Comparison of ENCODE assay signal across 8 cellular contexts in genomic region chr11:94134651-94135512, GRCh38. TPM values are rescaled to one million over a fixed set of nuclear protein-coding genes. Genes with fewer than 3 reads are reported as not detected.
DNase-seq lines count a peak whose midpoint lies in the region; ATAC-seq and TF ChIP-seq lines count a peak whose summit lies in the region.

No MANE protein-coding gene starts in this region.

- 0 out of 2 replicates have a peak overlapping the region, but pooled peaks have one; percentile 16 for H3K27ac ChIP-seq in BLaER1
- peak overlapping the region; percentile 44; the same call in 1 of the 2 replicates for H3K27ac ChIP-seq in OCI-LY3 (ENCODE audit: low read length)
- peak overlapping the region; percentile 73 for H3K27ac ChIP-seq in colonic mucosa
- peak overlapping the region; percentile 70 to 72 for H3K27ac ChIP-seq in mucosa of rectum (ENCODE audit: low read depth in 2 of 2, low read length in 2 of 2)
- H3K27ac ChIP-seq in upper lobe of right lung = peak overlapping the region; percentile 47
- no peak overlapping the region for H3K27ac ChIP-seq in prostate gland

- no peak for TF ChIP-seq POLR2A in prostate gland (IDR thresholded peaks at IDR 0.05)

- H3K9me3 ChIP-seq in BLaER1 = peaks cover 48% of the 10 kb centered on the region
- H3K9me3 ChIP-seq in OCI-LY3 (ENCODE audit: insufficient read depth, low read length) = no peaks in the 10 kb centered on the region
- H3K9me3 ChIP-seq in colonic mucosa = no peaks in the 10 kb centered on the region
- H3K9me3 ChIP-seq in mucosa of rectum (ENCODE audit: control insufficient read depth in 2 of 2, low read length in 2 of 2) = no peaks in the 10 kb centered on the region
- no peaks in the 10 kb centered on the region for H3K9me3 ChIP-seq in upper lobe of right lung
- H3K9me3 ChIP-seq in prostate gland = no peaks in the 10 kb centered on the region

- H4K20me1 ChIP-seq in BLaER1 (peaks cover 59% of the 10 kb centered on the region), OCI-LY3 (ENCODE audit: insufficient read depth, low read length) (peaks cover 69% of the 10 kb centered on the region)

- H3K4me2 ChIP-seq in BLaER1 (peak overlapping the region; percentile 44), OCI-LY3 (ENCODE audit: low read length) (peak overlapping the region; percentile 74)

- peak; percentile 51 for DNase-seq in colonic mucosa
- no peak for DNase-seq in upper lobe of right lung
- no peak for DNase-seq in prostate gland (ENCODE audit: low spot score)

- H3K79me2 ChIP-seq in OCI-LY3 (ENCODE audit: low read length) = peaks cover 94% of the 10 kb centered on the region

- H3K9ac ChIP-seq in BLaER1 = no peak overlapping the region
- H3K9ac ChIP-seq in OCI-LY3 (ENCODE audit: low read length) = peak overlapping the region; percentile 40; the same call in 1 of the 2 replicates
- H3K9ac ChIP-seq in colonic mucosa (ENCODE audit: low read depth in 2 of 2, low read length in 2 of 2) = peak overlapping the region in 1 of 2 donors; percentile 2
- peak overlapping the region in 1 of 2 donors; percentile 10 for H3K9ac ChIP-seq in mucosa of rectum (ENCODE audit: low read depth in 1 of 2, low read length in 2 of 2)

- no peak for TF ChIP-seq CTCF in OCI-LY3 (IDR thresholded peaks at IDR 0.05; ENCODE audit: low read depth, low read length)
- no peak for TF ChIP-seq CTCF in colonic mucosa (IDR thresholded peaks at IDR 0.05)
- no peak for TF ChIP-seq CTCF in upper lobe of right lung (IDR thresholded peaks at IDR 0.05)
- no peak for TF ChIP-seq CTCF in prostate gland (IDR thresholded peaks at IDR 0.05)

- H3K36me3 ChIP-seq in BLaER1 (peaks cover 39% of the 10 kb centered on the region), OCI-LY3 (replicated peaks; ENCODE audit: low read depth, low read length) (peaks cover 4% of the 10 kb centered on the region), colonic mucosa (no peaks in the 10 kb centered on the region), mucosa of rectum (ENCODE audit: control insufficient read depth in 2 of 2, insufficient read depth in 2 of 2, low read length in 2 of 2) (no peaks in the 10 kb centered on the region), upper lobe of right lung (no peaks in the 10 kb centered on the region), prostate gland (no peaks in the 10 kb centered on the region)

- H3K27me3 ChIP-seq in BLaER1 = no peaks in the 10 kb centered on the region
- no peaks in the 10 kb centered on the region for H3K27me3 ChIP-seq in OCI-LY3 (ENCODE audit: low read depth, low read length)
- no peaks in the 10 kb centered on the region for H3K27me3 ChIP-seq in colonic mucosa
- no peaks in the 10 kb centered on the region for H3K27me3 ChIP-seq in mucosa of rectum (ENCODE audit: control insufficient read depth in 2 of 2, insufficient read depth in 2 of 2, low read length in 2 of 2)
- H3K27me3 ChIP-seq in upper lobe of right lung = no peaks in the 10 kb centered on the region
- H3K27me3 ChIP-seq in prostate gland (replicated peaks; ENCODE audit: insufficient read depth) = no peaks in the 10 kb centered on the region

- H3K4me1 ChIP-seq in BLaER1 = peaks cover 64% of the 10 kb centered on the region
- peaks cover 35% of the 10 kb centered on the region for H3K4me1 ChIP-seq in OCI-LY3 (ENCODE audit: low read length)
- H3K4me1 ChIP-seq in colonic mucosa = peaks cover 3% of the 10 kb centered on the region
- peaks cover 1 to 16% of the 10 kb centered on the region in 2 donors for H3K4me1 ChIP-seq in mucosa of rectum (ENCODE audit: control insufficient read depth in 2 of 2, insufficient read depth in 2 of 2, low read length in 2 of 2)
- H3K4me1 ChIP-seq in upper lobe of right lung = peaks cover 55% of the 10 kb centered on the region
- H3K4me1 ChIP-seq in prostate gland (replicated peaks) = peaks cover 3% of the 10 kb centered on the region

- ATAC-seq in GM21528 (IDR thresholded peaks at IDR 0.05; ENCODE audit: low FRiP score, unreplicated experiment) = peak; percentile 40
- peak; percentile 43 for ATAC-seq in upper lobe of right lung
- ATAC-seq in GM18517 (IDR thresholded peaks at IDR 0.05; ENCODE audit: unreplicated experiment) = no peak

- H2AFZ ChIP-seq in OCI-LY3 (ENCODE audit: low read depth, low read length) = no peak overlapping the region

- intact Hi-C loops in colonic mucosa (cut with DNase I) (no loop called here), upper lobe of right lung (cut with DNase I) (no loop called here), prostate gland (cut with DNase I) (no loop called here)

- H3K4me3 ChIP-seq in BLaER1 (no peak overlapping the region), OCI-LY3 (ENCODE audit: low read length) (peak overlapping the region; percentile 40), colonic mucosa (no peak overlapping the region), mucosa of rectum (ENCODE audit: low read length in 2 of 2) (no peak overlapping the region), upper lobe of right lung (no peak overlapping the region), prostate gland (no peak overlapping the region)

- WGBS in prostate gland = 56% methylated on average over 10 of the region's 10 CpGs

RNA-seq across cellular contexts. Expression of gene PANX1, which starts 6.2 kb away (rescaled TPM):
- 10 to 100 TPM in 1 of 2 donors, 1 to 10 TPM in 1; 7.8 to 11.1 TPM for total RNA-seq in colonic mucosa
- 20.0 TPM for total RNA-seq in upper lobe of right lung
- total RNA-seq in prostate gland = 10 to 100 TPM; 12.9 to 51.2 TPM

Comparison
In these comparisons a context has a peak if more than half of its experiments do, and no peak if none do; other contexts are left out.
1. H3K27ac ChIP-seq: peak in BLaER1 (single experiment), OCI-LY3 (single experiment), colonic mucosa (single experiment), mucosa of rectum (2 of 2) and upper lobe of right lung (single experiment); none in prostate gland (0 of 2).